4 cellular contexts compared by ENCODE assay signal in genomic region chrX:153110735-153111134, GRCh38. TPM values are rescaled to one million over a fixed set of nuclear protein-coding genes. Genes with fewer than 3 reads are reported as not detected.
"Had no signal": no experiment of that assay in that cellular context is flagged by ENCODE, and none has a peak within 500 bp of the region (broad histone marks: within the 10 kb centered on the region; RNA-seq: fewer than 3 reads in every experiment).

No MANE protein-coding gene starts in this region.

RNA-seq across cellular contexts. Expression of gene PNMA6A, which starts 38.5 kb away (rescaled TPM):
- total RNA-seq: LHCN-M2, M059J, MCF 10A had no signal

RNA-seq across cellular contexts. Expression of gene PNMA3, which starts 54.5 kb away (rescaled TPM):
- total RNA-seq: LHCN-M2, M059J, MCF 10A, NCI-H460 had no signal
